ENCODE assay signal across 8 cellular contexts in the genomic region with DNA sequence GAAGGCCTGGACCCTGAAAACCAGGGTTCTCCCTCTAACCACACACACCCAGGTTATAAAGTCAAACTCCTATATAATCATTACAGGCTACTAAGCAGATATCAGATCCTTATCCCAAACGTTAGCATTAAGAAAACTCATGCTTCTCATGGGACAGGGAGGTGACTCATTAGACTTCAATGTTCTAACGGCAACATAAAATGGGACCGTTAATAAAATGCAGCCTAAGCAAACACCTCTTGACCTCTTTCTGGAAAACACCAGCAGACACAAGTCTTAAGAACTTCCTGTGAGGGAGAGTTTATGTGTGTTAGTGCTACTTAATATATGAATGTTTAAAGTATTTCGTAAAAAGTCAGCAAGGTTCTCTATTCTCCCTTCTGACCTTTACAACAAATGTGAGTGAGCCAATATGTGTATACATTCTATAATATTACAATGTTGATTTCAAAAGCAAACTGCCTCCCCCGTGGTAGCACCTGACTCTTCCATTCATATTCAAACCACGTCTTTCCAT.
DNase-seq lines count a peak whose midpoint lies in the region; ATAC-seq and TF ChIP-seq lines count a peak whose summit lies in the region.

No MANE protein-coding gene starts in this region.

- H3K27me3 Mint-ChIP-seq in activated T-cell treated with anti-CD3 and anti-CD28 coated beads, Interleukin-2, amount 50 U/mL, for 24 hours = no peaks in the 10 kb centered on the region

- H3K4me3 Mint-ChIP-seq in activated T-cell treated with anti-CD3 and anti-CD28 coated beads, Interleukin-2, amount 50 U/mL, for 24 hours = peak overlapping the region; percentile 80

- intact Hi-C loops in tibial artery (cut with DNase I; ENCODE audit: low total_unique reads) = no loop called here

- H3K27ac Mint-ChIP-seq in activated T-cell treated with anti-CD3 and anti-CD28 coated beads, Interleukin-2, amount 50 U/mL, for 24 hours = peak overlapping the region; percentile 95

- peak overlapping the region; percentile 52 for H3K9ac ChIP-seq in adipocyte (ENCODE audit: low read length)

- ATAC-seq in GM19351 (IDR thresholded peaks at IDR 0.05; ENCODE audit: unreplicated experiment) (no peak), GM18907 (IDR thresholded peaks at IDR 0.05; ENCODE audit: unreplicated experiment) (no peak)

- DNase-seq in activated T-cell treated with anti-CD3 and anti-CD28 coated beads, Interleukin-2, amount 50 U/mL, for 24 hours = no peak
- DNase-seq in activated T-cell treated with anti-CD3 and anti-CD28 coated beads for 4 hours (no peak), adipocyte (ENCODE audit: low read depth) (peak; percentile 64), kidney tubule cell (ENCODE audit: low spot score) (peak; percentile 86), tibial artery (no peak), superior temporal gyrus (ENCODE audit: extremely low spot score) (no peak)

- no peak for TF ChIP-seq CTCF in tibial artery (IDR thresholded peaks at IDR 0.05)

- H3K27me3 ChIP-seq in adipocyte (replicated peaks; ENCODE audit: control insufficient read depth, insufficient read depth, low read length) = no peaks in the 10 kb centered on the region
- H3K27me3 ChIP-seq in tibial artery = no peaks in the 10 kb centered on the region

- no peaks in the 10 kb centered on the region for H3K9me3 Mint-ChIP-seq in activated T-cell treated with anti-CD3 and anti-CD28 coated beads, Interleukin-2, amount 50 U/mL, for 24 hours

- H3K4me3 ChIP-seq in adipocyte (ENCODE audit: low read length) = peak overlapping the region; percentile 51
- H3K4me3 ChIP-seq in tibial artery = peak overlapping the region in 1 of 2 donors; percentile 16

- H3K36me3 ChIP-seq in adipocyte (ENCODE audit: control insufficient read depth, insufficient read depth, low read length, severe bottlenecking) = no peaks in the 10 kb centered on the region
- no peaks in the 10 kb centered on the region for H3K36me3 ChIP-seq in tibial artery

- H3K4me1 ChIP-seq in adipocyte (ENCODE audit: control insufficient read depth, insufficient read depth, low read length) (peaks cover 82% of the 10 kb centered on the region), tibial artery (peaks cover 0 to 100% (median 68%) of the 10 kb centered on the region in 4 donors)

- H3K9me3 ChIP-seq in adipocyte (ENCODE audit: control insufficient read depth, low read length) (no peaks in the 10 kb centered on the region), tibial artery (no peaks in the 10 kb centered on the region)

- peak overlapping the region; percentile 81 to 85 for H3K27ac ChIP-seq in tibial artery

- peaks cover 71% of the 10 kb centered on the region for H3K36me3 Mint-ChIP-seq in activated T-cell treated with anti-CD3 and anti-CD28 coated beads, Interleukin-2, amount 50 U/mL, for 24 hours (ENCODE audit: low read depth)

- H3K4me1 Mint-ChIP-seq in activated T-cell treated with anti-CD3 and anti-CD28 coated beads, Interleukin-2, amount 50 U/mL, for 24 hours (ENCODE audit: low read depth) = peaks cover 96% of the 10 kb centered on the region

Comparison
In these comparisons a context has a peak if more than half of its experiments do, and no peak if none do; other contexts are left out.
1. DNase-seq: peak in adipocyte (single experiment) and kidney tubule cell (single experiment); none in activated T-cell treated with anti-CD3 and anti-CD28 coated beads, Interleukin-2, amount 50 U/mL, for 24 hours (single experiment), activated T-cell treated with anti-CD3 and anti-CD28 coated beads for 4 hours (single experiment), tibial artery (0 of 2) and superior temporal gyrus (single experiment).